In genomic region chr2:2057125-2057721, GRCh38 we compare ENCODE assay signal across 9 cellular contexts.
DNase-seq lines count a peak whose midpoint lies in the region; ATAC-seq and TF ChIP-seq lines count a peak whose summit lies in the region.
"Had no signal": no experiment of that assay in that cellular context is flagged by ENCODE, and none has a peak within 500 bp of the region (broad histone marks: within the 10 kb centered on the region; RNA-seq: fewer than 3 reads in every experiment).

No MANE protein-coding gene starts in this region.

- H3K4me3 ChIP-seq in MM.1S (ENCODE audit: low read length) (no peak overlapping the region), endodermal cell (ENCODE audit: low read length) (no peak overlapping the region)

- H3K4me1 Mint-ChIP-seq in activated CD4-positive, alpha-beta memory T cell treated with anti-CD3 and anti-CD28 coated beads for 36 hours (ENCODE audit: low read depth) = peaks cover 16% of the 10 kb centered on the region
- H3K4me1 Mint-ChIP-seq in endodermal cell = no peaks in the 10 kb centered on the region

- WGBS in endodermal cell (ENCODE audit: insufficient coverage in 1 of 2, insufficient read length in 1 of 2), 2 experiments = 89 to 96% methylated on average over 8 to 11 of the region's 11 CpGs

- peaks cover 11% of the 10 kb centered on the region for H3K9me3 Mint-ChIP-seq in activated CD4-positive, alpha-beta memory T cell treated with anti-CD3 and anti-CD28 coated beads for 36 hours
- H3K9me3 Mint-ChIP-seq in endodermal cell = no peaks in the 10 kb centered on the region

- no peak overlapping the region for H3K4me2 ChIP-seq in MM.1S (ENCODE audit: low read depth, low read length)

- DNase-seq in MM.1S = peak; percentile 31
- DNase-seq in activated CD4-positive, alpha-beta memory T cell treated with anti-CD3 and anti-CD28 coated beads for 36 hours = peak; percentile 79
- peak; percentile 66 for DNase-seq in endodermal cell
- DNase-seq in stimulated activated CD4-positive, alpha-beta T cell treated with anti-CD3 and anti-CD28 coated beads, Interleukin-12 subunit alpha, Interleukin-12 subunit beta, amount 100 ng/mL, for 4 hours = peak; percentile 41
- no peak for DNase-seq in ecto neural progenitor cell (ENCODE audit: low spot score)
- no peak for DNase-seq in COLO668 (lab: John Stamatoyannopoulos, UW; ENCODE audit: unreplicated experiment)

- H3K36me3 ChIP-seq in MM.1S (replicated peaks; ENCODE audit: insufficient read depth, low read length) (no peaks in the 10 kb centered on the region), endodermal cell (ENCODE audit: control insufficient read depth, insufficient read depth, low read length) (no peaks in the 10 kb centered on the region)

- TF ChIP-seq CTCF in MM.1S (IDR thresholded peaks at IDR 0.05; ENCODE audit: low read length) (no peak), endodermal cell (conservative IDR thresholded peaks at IDR 0.05) (no peak)

- H3F3A ChIP-seq in MM.1S (ENCODE audit: insufficient read depth, low read length) = no peaks in the 10 kb centered on the region

- intact Hi-C loops in activated CD4-positive, alpha-beta memory T cell treated with anti-CD3 and anti-CD28 coated beads for 36 hours (cut with micrococcal nuclease) = no loop called here

- POLR2A ChIA-PET in activated CD4-positive, alpha-beta memory T cell treated with anti-CD3 and anti-CD28 coated beads for 36 hours (lab: Charles Lee) = no interaction called here

- no peaks in the 10 kb centered on the region for H4K20me1 ChIP-seq in MM.1S (ENCODE audit: insufficient read depth, low read length)

- H2AFZ ChIP-seq in MM.1S (ENCODE audit: low read length) = no peak overlapping the region

- H3K9me2 ChIP-seq in MM.1S (replicated peaks; ENCODE audit: insufficient read depth, low read length) = no peaks in the 10 kb centered on the region

- H3K9ac ChIP-seq in MM.1S (ENCODE audit: low read length) (no peak overlapping the region), endodermal cell (ENCODE audit: extremely low read depth, low read length, poor library complexity, severe bottlenecking) (no peak overlapping the region)

- no peaks in the 10 kb centered on the region for H3K9me3 ChIP-seq in MM.1S (replicated peaks; ENCODE audit: insufficient read depth, low read length)
- no peaks in the 10 kb centered on the region for H3K9me3 ChIP-seq in endodermal cell (ENCODE audit: control insufficient read depth, low read length)

- no peak overlapping the region for H3K4me3 Mint-ChIP-seq in activated CD4-positive, alpha-beta memory T cell treated with anti-CD3 and anti-CD28 coated beads for 36 hours
- no peak overlapping the region for H3K4me3 Mint-ChIP-seq in endodermal cell

- H3K27ac ChIP-seq in MM.1S (ENCODE audit: low read length) = no peak overlapping the region
- no peak overlapping the region for H3K27ac ChIP-seq in endodermal cell (ENCODE audit: low read depth, low read length)

- no peaks in the 10 kb centered on the region for H3K36me3 Mint-ChIP-seq in activated CD4-positive, alpha-beta memory T cell treated with anti-CD3 and anti-CD28 coated beads for 36 hours
- no peaks in the 10 kb centered on the region for H3K36me3 Mint-ChIP-seq in endodermal cell (ENCODE audit: low read depth)

- no peaks in the 10 kb centered on the region for H3K79me2 ChIP-seq in MM.1S (ENCODE audit: low read length)

- peak; percentile 56 for ATAC-seq in GM18499 (IDR thresholded peaks at IDR 0.05; ENCODE audit: insufficient read depth, unreplicated experiment)
- ATAC-seq in HG03025 (IDR thresholded peaks at IDR 0.05; ENCODE audit: low FRiP score, unreplicated experiment) = no peak
- ATAC-seq: left colon had no signal

- peaks cover under 1% of the 10 kb centered on the region for H3K27me3 Mint-ChIP-seq in activated CD4-positive, alpha-beta memory T cell treated with anti-CD3 and anti-CD28 coated beads for 36 hours
- no peaks in the 10 kb centered on the region for H3K27me3 Mint-ChIP-seq in endodermal cell (ENCODE audit: insufficient read depth)

- CTCF ChIA-PET in activated CD4-positive, alpha-beta memory T cell treated with anti-CD3 and anti-CD28 coated beads for 36 hours (lab: Charles Lee) = no interaction called here

- H3K27ac Mint-ChIP-seq in activated CD4-positive, alpha-beta memory T cell treated with anti-CD3 and anti-CD28 coated beads for 36 hours = peak overlapping the region; percentile 19
- H3K27ac Mint-ChIP-seq in endodermal cell = no peak overlapping the region

- no peaks in the 10 kb centered on the region for H3K4me1 ChIP-seq in MM.1S (ENCODE audit: low read length)
- H3K4me1 ChIP-seq in endodermal cell (ENCODE audit: control insufficient read depth, insufficient read depth, low read length) = no peaks in the 10 kb centered on the region

- H3K27me3 ChIP-seq in MM.1S (replicated peaks; ENCODE audit: insufficient read depth, low read length) (no peaks in the 10 kb centered on the region), endodermal cell (ENCODE audit: control insufficient read depth, insufficient read depth, low read length, poor library complexity, severe bottlenecking) (no peaks in the 10 kb centered on the region)

Comparison
In these comparisons a context has a peak if more than half of its experiments do, and no peak if none do; other contexts are left out.
1. DNase-seq: peak in MM.1S (single experiment), activated CD4-positive, alpha-beta memory T cell treated with anti-CD3 and anti-CD28 coated beads for 36 hours (single experiment), endodermal cell (single experiment) and stimulated activated CD4-positive, alpha-beta T cell treated with anti-CD3 and anti-CD28 coated beads, Interleukin-12 subunit alpha, Interleukin-12 subunit beta, amount 100 ng/mL, for 4 hours (single experiment); none in ecto neural progenitor cell (single experiment) and COLO668 (single experiment).